Comparison of ENCODE assay signal across 28 cellular contexts in the genomic region with DNA sequence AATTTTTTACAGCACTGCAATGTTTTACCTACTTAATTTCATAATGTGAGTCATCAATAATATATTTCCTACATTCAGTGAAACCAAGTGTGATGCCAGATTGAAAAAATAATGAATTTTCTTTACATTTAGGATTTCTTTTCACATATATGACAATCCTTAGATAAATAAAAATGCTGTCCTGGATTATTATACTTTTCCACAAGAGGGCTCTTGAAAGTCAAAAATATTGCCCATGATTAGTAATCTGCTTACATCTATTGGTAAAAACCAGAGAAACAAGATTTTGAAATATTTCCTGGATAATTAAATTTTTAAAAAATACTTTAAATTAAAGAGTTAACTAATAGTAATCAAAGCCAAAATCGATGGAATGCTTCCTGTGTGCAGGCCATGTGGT.
DNase-seq lines count a peak whose midpoint lies in the region; ATAC-seq, FAIRE-seq and TF ChIP-seq lines count a peak whose summit lies in the region.
"Had no signal": no experiment of that assay in that cellular context is flagged by ENCODE, and none has a peak within 500 bp of the region (broad histone marks: within the 10 kb centered on the region; RNA-seq: fewer than 3 reads in every experiment).

No MANE protein-coding gene starts in this region.

- H3F3A ChIP-seq in SK-N-SH (replicated peaks; ENCODE audit: insufficient read depth): peaks cover 30% of the 10 kb centered on the region
- no peaks in the 10 kb centered on the region for H3F3A ChIP-seq in GM23338 (replicated peaks; ENCODE audit: low read depth)

- H3K9ac ChIP-seq in SK-N-SH: no peak overlapping the region

- H3K27ac Mint-ChIP-seq in GM23338: no peak overlapping the region
- H3K27ac Mint-ChIP-seq: activated CD4-positive, alpha-beta T cell treated with anti-CD3 and anti-CD28 coated beads, Interleukin-2, amount 10 ng/mL, durations not matched to agents 7 days and 5 days; activated naive CD8-positive, alpha-beta T cell treated with anti-CD3 and anti-CD28 coated beads for 36 hours; activated T-helper 17 cell treated with anti-CD3 and anti-CD28 coated beads, Interleukin-2, amount 50 U/mL, for 72 hours; CD14-positive monocyte; T-helper 1 cell treated with Interleukin-12 subunit alpha and Interleukin-12 subunit beta and Interleukin-4 antibody, amounts not matched to agents 30 μg/mL and 1 μg/mL, for 36 hours had no signal

- H3K9me3 ChIP-seq in SK-N-SH: no peaks in the 10 kb centered on the region
- no peaks in the 10 kb centered on the region for H3K9me3 ChIP-seq in OCI-LY7 (ENCODE audit: low read length)
- H3K9me3 ChIP-seq: right lobe of liver, SJCRH30 had no signal

- H3K9me3 Mint-ChIP-seq in GM23338: no peaks in the 10 kb centered on the region
- H3K9me3 Mint-ChIP-seq: activated CD4-positive, alpha-beta T cell treated with anti-CD3 and anti-CD28 coated beads, Interleukin-2, amount 10 ng/mL, durations not matched to agents 7 days and 5 days; activated naive CD8-positive, alpha-beta T cell treated with anti-CD3 and anti-CD28 coated beads for 36 hours; activated T-helper 17 cell treated with anti-CD3 and anti-CD28 coated beads, Interleukin-2, amount 50 U/mL, for 72 hours; CD14-positive monocyte; T-helper 1 cell treated with Interleukin-12 subunit alpha and Interleukin-12 subunit beta and Interleukin-4 antibody, amounts not matched to agents 30 μg/mL and 1 μg/mL, for 36 hours had no signal

- CTCF ChIA-PET in SK-N-SH (lab: Yijun Ruan, JAX) (interaction anchor here (0.8 kb wide), 1 partner anchor 349 kb away, joined by 3 read pairs; no protein-coding TSS in a partner anchor), OCI-LY7 (lab: Charles Lee; ENCODE audit: unreplicated experiment) (no interaction called here)

- TF ChIP-seq CTCF in SK-N-SH (IDR thresholded peaks at IDR 0.05) (peak; percentile 52), OCI-LY7 (conservative IDR thresholded peaks at IDR 0.05; ENCODE audit: low read length) (peak; percentile 32; the same call in 1 of the 2 replicates), GM23338 (conservative IDR thresholded peaks at IDR 0.05; ENCODE audit: low read depth in 2 of 2) (no peak)

- H3K79me2 ChIP-seq in SK-N-SH (ENCODE audit: insufficient read depth): no peaks in the 10 kb centered on the region
- H3K79me2 ChIP-seq in OCI-LY7 (ENCODE audit: insufficient read depth, low read depth, low read length): no peaks in the 10 kb centered on the region
- H3K79me2 ChIP-seq in GM23338 (replicated peaks; ENCODE audit: insufficient read depth): no peaks in the 10 kb centered on the region

- H3K4me2 ChIP-seq in SK-N-SH: no peak overlapping the region
- no peak overlapping the region for H3K4me2 ChIP-seq in OCI-LY7 (ENCODE audit: low read length)
- no peak overlapping the region for H3K4me2 ChIP-seq in GM23338

- H3K9me2 ChIP-seq in SK-N-SH (no peaks in the 10 kb centered on the region), OCI-LY7 (ENCODE audit: insufficient read depth, low read length) (no peaks in the 10 kb centered on the region), GM23338 (ENCODE audit: insufficient read depth) (no peaks in the 10 kb centered on the region)

- WGBS in SK-N-SH (ENCODE audit: low lambda C conversion rate): 9% methylated on average over 1 of the region's 1 CpG

- BruUV-seq in OCI-LY7 (replicated peaks; lab: Mats Ljungman, UMichigan): no TSS peak

- TF ChIP-seq RAD21 in SK-N-SH (IDR thresholded peaks at IDR 0.05; ENCODE audit: low read length): peak; percentile 47

- peak; percentile 15 for FAIRE-seq in endometrium (lab: Jason Lieb, UNC)
- FAIRE-seq: GM19239, H1 had no signal

- no peak overlapping the region for H3K4me3 ChIP-seq in SK-N-SH (ENCODE audit: low read depth in 2 of 2, low read length in 1 of 2)
- H3K4me3 ChIP-seq in OCI-LY7 (ENCODE audit: low read depth, low read length, poor library complexity, severe bottlenecking): no peak overlapping the region
- no peak overlapping the region for H3K4me3 ChIP-seq in GM23338
- H3K4me3 ChIP-seq: lung, right lobe of liver, SJCRH30 had no signal

- H3K27me3 ChIP-seq in SK-N-SH (ENCODE audit: insufficient read depth): no peaks in the 10 kb centered on the region
- no peaks in the 10 kb centered on the region for H3K27me3 ChIP-seq in GM23338 (ENCODE audit: insufficient read depth)
- H3K27me3 ChIP-seq: right lobe of liver, SJCRH30 had no signal

- no peaks in the 10 kb centered on the region for H3K27me3 Mint-ChIP-seq in GM23338 (ENCODE audit: insufficient read depth, low read depth, poor library complexity)
- H3K27me3 Mint-ChIP-seq: activated T-helper 17 cell treated with anti-CD3 and anti-CD28 coated beads, Interleukin-2, amount 50 U/mL, for 72 hours had no signal

- H3K4me1 Mint-ChIP-seq in GM23338: no peaks in the 10 kb centered on the region
- H3K4me1 Mint-ChIP-seq: activated CD4-positive, alpha-beta T cell treated with anti-CD3 and anti-CD28 coated beads, Interleukin-2, amount 10 ng/mL, durations not matched to agents 7 days and 5 days; activated naive CD8-positive, alpha-beta T cell treated with anti-CD3 and anti-CD28 coated beads for 36 hours; activated T-helper 17 cell treated with anti-CD3 and anti-CD28 coated beads, Interleukin-2, amount 50 U/mL, for 72 hours; CD14-positive monocyte had no signal

- POLR2A ChIA-PET in SK-N-SH (lab: Yijun Ruan, JAX): no interaction called here
- POLR2A ChIA-PET in OCI-LY7 (lab: Charles Lee): no interaction called here

- intact Hi-C loops in OCI-LY7 (cut with micrococcal nuclease; ENCODE audit: unreplicated experiment): no loop called here
- intact Hi-C loops in cardiac septum (cut with DNase I): loop anchor here (5.0 kb wide), 1 partner anchor 350 kb away; no protein-coding TSS in a partner anchor

- H4K20me1 ChIP-seq in SK-N-SH (ENCODE audit: insufficient read depth) (no peaks in the 10 kb centered on the region), OCI-LY7 (ENCODE audit: insufficient read depth, low read length) (no peaks in the 10 kb centered on the region), GM23338 (replicated peaks; ENCODE audit: insufficient read depth) (no peaks in the 10 kb centered on the region)

- no peak overlapping the region for H2AFZ ChIP-seq in SK-N-SH (ENCODE audit: low read depth)
- H2AFZ ChIP-seq in OCI-LY7 (ENCODE audit: low read length): no peak overlapping the region
- H2AFZ ChIP-seq in GM23338: no peak overlapping the region

- H3K27ac ChIP-seq in SK-N-SH (ENCODE audit: low read depth in 2 of 2, low read length in 1 of 2) (peak overlapping the region; percentile 4 to 87; a peak in 3 of 4 replicates), OCI-LY7 (ENCODE audit: low read depth, low read length, poor library complexity, severe bottlenecking) (no peak overlapping the region), GM23338 (ENCODE audit: low read depth) (no peak overlapping the region)
- H3K27ac ChIP-seq: right lobe of liver, SJCRH30 had no signal

- peaks cover 21 to 26% of the 10 kb centered on the region in 2 experiments for H3K4me1 ChIP-seq in SK-N-SH (ENCODE audit: control insufficient read depth in 1 of 2, insufficient read depth in 2 of 2, low read depth in 1 of 2, low read length in 1 of 2)
- no peaks in the 10 kb centered on the region for H3K4me1 ChIP-seq in OCI-LY7 (ENCODE audit: insufficient read depth, low read length, poor library complexity, severe bottlenecking)
- H3K4me1 ChIP-seq in GM23338 (ENCODE audit: insufficient read depth): no peaks in the 10 kb centered on the region
- H3K4me1 ChIP-seq: right lobe of liver had no signal

- no peaks in the 10 kb centered on the region for H3K36me3 ChIP-seq in SK-N-SH (replicated peaks in 1 of 2; ENCODE audit: control insufficient read depth in 1 of 2, insufficient read depth in 2 of 2, low read length in 1 of 2)
- no peaks in the 10 kb centered on the region for H3K36me3 ChIP-seq in OCI-LY7 (ENCODE audit: insufficient read depth, low read length)
- H3K36me3 ChIP-seq in GM23338 (ENCODE audit: insufficient read depth): no peaks in the 10 kb centered on the region
- H3K36me3 ChIP-seq: right lobe of liver, SJCRH30 had no signal

- no peak for ATAC-seq in SK-N-SH treated with all-trans-retinoic acid at 6 μM for 48 hours
- ATAC-seq in HG03108 (IDR thresholded peaks at IDR 0.05; ENCODE audit: unreplicated experiment): no peak
- no peak for ATAC-seq in GM23338
- ATAC-seq: activated T-helper 17 cell treated with anti-CD3 and anti-CD28 coated beads, Interleukin-2, amount 50 U/mL, for 72 hours; right lobe of liver had no signal

- H3K36me3 Mint-ChIP-seq in GM23338 (ENCODE audit: low read depth): no peaks in the 10 kb centered on the region
- H3K36me3 Mint-ChIP-seq: activated naive CD8-positive, alpha-beta T cell treated with anti-CD3 and anti-CD28 coated beads for 36 hours; CD14-positive monocyte had no signal

- H3K4me3 Mint-ChIP-seq in GM23338: no peak overlapping the region
- H3K4me3 Mint-ChIP-seq: activated CD4-positive, alpha-beta T cell treated with anti-CD3 and anti-CD28 coated beads, Interleukin-2, amount 10 ng/mL, durations not matched to agents 7 days and 5 days; activated naive CD8-positive, alpha-beta T cell treated with anti-CD3 and anti-CD28 coated beads for 36 hours; activated T-helper 17 cell treated with anti-CD3 and anti-CD28 coated beads, Interleukin-2, amount 50 U/mL, for 72 hours; T-helper 1 cell treated with Interleukin-12 subunit alpha and Interleukin-12 subunit beta and Interleukin-4 antibody, amounts not matched to agents 30 μg/mL and 1 μg/mL, for 36 hours had no signal

- TF ChIP-seq EP300 in SK-N-SH (IDR thresholded peaks at IDR 0.05; ENCODE audit: borderline replicate concordance in 1 of 2, low read depth in 1 of 2, low read length in 1 of 2): no peak

- no peak for DNase-seq in SK-N-SH
- DNase-seq in OCI-LY7 (ENCODE audit: low spot score): no peak
- no peak for DNase-seq in NCI-H2081 treated with DMSO at 0.1 percent for 48 hours (lab: John Stamatoyannopoulos, UW)
- no peak for DNase-seq in cardiac septum (ENCODE audit: low spot score)
- no peak for DNase-seq in GM23338 (ENCODE audit: low spot score)
- DNase-seq: activated CD4-positive, alpha-beta T cell treated with anti-CD3 and anti-CD28 coated beads, Interleukin-2, amount 10 ng/mL, durations not matched to agents 7 days and 5 days; activated naive CD8-positive, alpha-beta T cell treated with anti-CD3 and anti-CD28 coated beads for 36 hours; cortex of kidney; DMS53; foreskin fibroblast; hippocampal formation; islet precursor cell; KBM-7; NCI-H1092; NCI-H2107; nucleus accumbens; right lobe of liver; substantia nigra had no signal

TF ChIP-seq in SK-N-SH, 30 proteins besides CTCF, POLR2A, EP300 and RAD21 (continues in another document):
- no peak for TF ChIP-seq CHD2 (IDR thresholded peaks at IDR 0.05; ENCODE audit: low read length, partially characterized antibody)
- no peak for TF ChIP-seq MEF2A (IDR thresholded peaks at IDR 0.05; ENCODE audit: borderline replicate concordance, low read depth)
- TF ChIP-seq GABPA (IDR thresholded peaks at IDR 0.05; ENCODE audit: low read depth): no peak

TF ChIP-seq in GM23338, 12 proteins besides CTCF, POLR2A, EP300 and RAD21 (continues in another document):
- no peak for TF ChIP-seq STAT1 (IDR thresholded peaks at IDR 0.05; ENCODE audit: unreplicated experiment)
- no peak for TF ChIP-seq POLR2AphosphoS5 (IDR thresholded peaks at IDR 0.05; ENCODE audit: low read depth)
- TF ChIP-seq JUNB (IDR thresholded peaks at IDR 0.05; ENCODE audit: unreplicated experiment): no peak

Comparison
In these comparisons a context has a peak if more than half of its experiments do, and no peak if none do; other contexts are left out.
1. H3K27ac ChIP-seq: peak in SK-N-SH (2 of 2); none in OCI-LY7 (single experiment) and GM23338 (single experiment).
2. CTCF ChIP-seq: peak in SK-N-SH (single experiment) and OCI-LY7 (single experiment); none in GM23338 (0 of 2).